In the genomic region with DNA sequence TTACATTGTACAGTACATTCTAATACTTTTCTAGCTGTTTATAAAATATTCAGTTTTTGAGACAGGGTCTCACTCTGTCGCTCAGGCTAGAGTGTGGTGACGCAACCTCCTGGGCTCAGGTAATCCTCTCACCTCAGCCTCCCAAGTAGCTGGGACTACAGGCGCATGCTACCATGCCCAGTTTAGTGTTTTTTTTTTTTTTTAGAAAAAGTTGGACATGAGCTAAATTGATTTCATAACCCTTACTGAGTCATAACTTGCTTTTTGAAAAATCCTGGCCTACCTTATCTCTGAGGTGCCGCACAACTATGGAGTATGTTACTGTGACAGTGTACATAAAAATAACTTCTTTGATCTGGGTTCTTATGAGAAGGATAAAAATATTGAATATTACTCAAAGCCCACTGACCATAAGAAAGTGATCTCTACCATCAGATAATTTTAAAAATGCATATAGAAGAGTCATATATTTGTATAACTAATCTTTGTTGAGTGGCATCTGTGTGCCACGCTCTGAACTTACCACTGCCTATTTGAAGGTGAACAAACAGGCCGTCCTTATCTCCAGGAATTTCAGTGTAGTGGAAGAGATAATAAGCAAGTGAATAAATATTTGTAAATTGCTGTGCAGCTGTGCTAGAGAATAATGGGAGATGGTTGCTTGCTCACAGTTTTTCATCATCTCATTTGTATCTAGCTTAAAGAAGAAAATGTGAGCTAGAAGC, we compare ENCODE assay signal across 15 cellular contexts.
"Had no signal": no experiment of that assay in that cellular context is flagged by ENCODE, and none has a peak within 500 bp of the region (broad histone marks: within the 10 kb centered on the region; RNA-seq: fewer than 3 reads in every experiment).

No MANE protein-coding gene starts in this region.

- H3K4me2 ChIP-seq: smooth muscle cell had no signal

- H3K27ac ChIP-seq: coronary artery, transverse colon had no signal

- H3K36me3 ChIP-seq: transverse colon had no signal

- DNase-seq: activated CD4-positive, alpha-beta T cell treated with anti-CD3 and anti-CD28 coated beads, Interleukin-2, amount 50 U/mL, for 48 hours; activated CD8-positive, alpha-beta memory T cell treated with anti-CD3 and anti-CD28 coated beads, Interleukin-2, amount 10 ng/mL, durations not matched to agents 7 days and 5 days; activated naive CD4-positive, alpha-beta T cell treated with anti-CD3 and anti-CD28 coated beads for 36 hours; activated naive CD8-positive, alpha-beta T cell treated with anti-CD3 and anti-CD28 coated beads, Interleukin-2, amount 50 U/mL, for 24 hours; activated T-cell treated with anti-CD3 and anti-CD28 coated beads, Interleukin-2, amount 50 U/mL, for 1 hour; central memory CD4-positive, alpha-beta T cell; foreskin fibroblast; immature natural killer cell; retina; stimulated activated naive CD8-positive, alpha-beta T cell treated with anti-CD3 and anti-CD28 coated beads, Interleukin-15, Interleukin-2, amounts not matched to agents 100 U/mL and 50 U/mL, for 24 hours; transverse colon had no signal

- H3K27me3 ChIP-seq: transverse colon had no signal

- H3K9me3 ChIP-seq: transverse colon had no signal

- H3K4me3 ChIP-seq: coronary artery, lung, smooth muscle cell, transverse colon had no signal

- ATAC-seq: activated CD8-positive, alpha-beta memory T cell treated with anti-CD3 and anti-CD28 coated beads, Interleukin-2, amount 10 ng/mL, durations not matched to agents 7 days and 5 days; activated naive CD8-positive, alpha-beta T cell treated with anti-CD3 and anti-CD28 coated beads, Interleukin-2, amount 50 U/mL, for 24 hours; esophagus mucosa; stimulated activated naive CD8-positive, alpha-beta T cell treated with anti-CD3 and anti-CD28 coated beads, Interleukin-15, Interleukin-2, amounts not matched to agents 100 U/mL and 50 U/mL, for 24 hours had no signal
